Comparison of ENCODE assay signal across 13 cellular contexts in the genomic region with DNA sequence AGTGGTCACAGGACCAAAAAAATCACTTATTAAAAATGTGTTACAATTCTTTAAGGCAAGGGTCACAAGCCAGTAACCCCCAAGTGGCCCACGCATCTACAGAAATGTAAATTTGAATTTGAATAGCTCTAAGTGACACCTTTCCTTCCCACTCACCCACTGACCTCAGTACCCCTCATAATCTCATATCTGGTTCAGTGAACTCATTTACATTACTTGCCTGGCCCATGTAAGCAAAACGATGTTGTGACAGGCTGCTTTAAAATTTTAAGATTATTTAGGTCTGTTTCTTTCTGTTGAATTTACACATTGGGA. TPM values are rescaled to one million over a fixed set of nuclear protein-coding genes. Genes with fewer than 3 reads are reported as not detected.
DNase-seq lines count a peak whose midpoint lies in the region; ATAC-seq and TF ChIP-seq lines count a peak whose summit lies in the region.
"Had no signal": no experiment of that assay in that cellular context is flagged by ENCODE, and none has a peak within 500 bp of the region (broad histone marks: within the 10 kb centered on the region; RNA-seq: fewer than 3 reads in every experiment).

No MANE protein-coding gene starts in this region.

- no peak overlapping the region for H2BK15ac ChIP-seq in neuronal stem cell (ENCODE audit: low read length)

- no peak overlapping the region for H2BK120ac ChIP-seq in neuronal stem cell (ENCODE audit: low read depth, low read length)

- H4K91ac ChIP-seq in neuronal stem cell (ENCODE audit: low read depth, low read length, poor library complexity): no peak overlapping the region

- intact Hi-C loops in testis (cut with DNase I; ENCODE audit: low total_unique reads): no loop called here

- H3K27ac ChIP-seq in neuronal stem cell (replicated peaks; ENCODE audit: low read length) (no peak overlapping the region), testis (no peak overlapping the region), neural progenitor cell (no peak overlapping the region)
- H3K27ac ChIP-seq: HL-60 had no signal

- no peak overlapping the region for H2BK5ac ChIP-seq in neuronal stem cell (ENCODE audit: low read length)

- peak overlapping the region; percentile 97 to 98 for H3K27ac Mint-ChIP-seq in effector memory CD8-positive, alpha-beta T cell
- H3K27ac Mint-ChIP-seq in chondrocyte (ENCODE audit: unreplicated experiment): no peak overlapping the region
- no peak overlapping the region for H3K27ac Mint-ChIP-seq in neural progenitor cell

- peak overlapping the region; percentile 68 to 72 for H3K4me3 Mint-ChIP-seq in effector memory CD8-positive, alpha-beta T cell
- H3K4me3 Mint-ChIP-seq in chondrocyte (ENCODE audit: unreplicated experiment) (no peak overlapping the region), neural progenitor cell (no peak overlapping the region)

- no peak overlapping the region for H3K4ac ChIP-seq in neuronal stem cell (ENCODE audit: low read length)

- no peak overlapping the region for H2AFZ ChIP-seq in neuronal stem cell (ENCODE audit: low read length)
- H2AFZ ChIP-seq in neural progenitor cell (replicated peaks): no peak overlapping the region

- H3K27me3 Mint-ChIP-seq in effector memory CD8-positive, alpha-beta T cell: no peaks in the 10 kb centered on the region
- H3K27me3 Mint-ChIP-seq in chondrocyte (ENCODE audit: low read depth) (peaks cover 8% of the 10 kb centered on the region), neural progenitor cell (ENCODE audit: insufficient read depth, low read depth) (peaks cover 2% of the 10 kb centered on the region)

- no CpG with 5 or more reads among the region's 2 CpGs for WGBS in neuronal stem cell (ENCODE audit: extremely low coverage in 2 of 2, insufficient read length in 2 of 2, insufficient replicate concordance in 1 of 2), 2 donors
- 70 to 73% methylated on average over 2 of the region's 2 CpGs for WGBS in testis, 2 donors

- H3K4me1 ChIP-seq in neuronal stem cell (ENCODE audit: control insufficient read depth in 2 of 2, insufficient read depth in 1 of 2, low read depth in 1 of 2, low read length in 2 of 2) (peaks cover 7 to 10% of the 10 kb centered on the region in 2 donors), testis (no peaks in the 10 kb centered on the region), neural progenitor cell (peaks cover 10% of the 10 kb centered on the region)

- H3K79me1 ChIP-seq in neuronal stem cell (ENCODE audit: low read depth, low read length): peaks cover 2% of the 10 kb centered on the region

- H3K9ac ChIP-seq in neuronal stem cell (ENCODE audit: low read depth, low read length, poor library complexity) (no peak overlapping the region), neural progenitor cell (no peak overlapping the region)

- no peak overlapping the region for H2BK12ac ChIP-seq in neuronal stem cell (ENCODE audit: low read length)

- H3K14ac ChIP-seq in neuronal stem cell (ENCODE audit: low read length): no peak overlapping the region

- H3K18ac ChIP-seq in neuronal stem cell (ENCODE audit: low read length): no peak overlapping the region

- ATAC-seq in GM18508 (IDR thresholded peaks at IDR 0.05; ENCODE audit: insufficient read depth, unreplicated experiment): peak; percentile 47
- peak; percentile 40 for ATAC-seq in GM21381 (IDR thresholded peaks at IDR 0.05; ENCODE audit: unreplicated experiment)
- ATAC-seq in HG03159 (IDR thresholded peaks at IDR 0.05; ENCODE audit: unreplicated experiment): peak; percentile 56
- peak; percentile 15 for ATAC-seq in effector memory CD8-positive, alpha-beta T cell (replicated peaks)

- peaks cover 36 to 40% of the 10 kb centered on the region in 2 donors for H3K4me1 Mint-ChIP-seq in effector memory CD8-positive, alpha-beta T cell (ENCODE audit: low read depth in 2 of 2)
- no peaks in the 10 kb centered on the region for H3K4me1 Mint-ChIP-seq in chondrocyte (ENCODE audit: low read depth)
- peaks cover 25% of the 10 kb centered on the region for H3K4me1 Mint-ChIP-seq in neural progenitor cell

- TF ChIP-seq POLR2A in testis (IDR thresholded peaks at IDR 0.05): no peak

- H3K9me3 ChIP-seq in neuronal stem cell (replicated peaks in 1 of 2; ENCODE audit: control insufficient read depth in 2 of 2, insufficient read depth in 1 of 2, low read depth in 1 of 2, low read length in 2 of 2): no peaks in the 10 kb centered on the region
- no peaks in the 10 kb centered on the region for H3K9me3 ChIP-seq in testis
- H3K9me3 ChIP-seq in neural progenitor cell (ENCODE audit: low read depth): no peaks in the 10 kb centered on the region

- H3K9me3 Mint-ChIP-seq in effector memory CD8-positive, alpha-beta T cell: no peaks in the 10 kb centered on the region
- H3K9me3 Mint-ChIP-seq in chondrocyte (ENCODE audit: low read depth) (no peaks in the 10 kb centered on the region), neural progenitor cell (no peaks in the 10 kb centered on the region)

- no peak overlapping the region for H2AK5ac ChIP-seq in neuronal stem cell (ENCODE audit: low read depth, low read length)

- TF ChIP-seq CTCF in testis (IDR thresholded peaks at IDR 0.05) (no peak), chondrocyte (IDR thresholded peaks at IDR 0.05) (no peak), neural progenitor cell (IDR thresholded peaks at IDR 0.05) (no peak)

- no peaks in the 10 kb centered on the region for H3F3A ChIP-seq in neural progenitor cell (ENCODE audit: low read depth)

- H3K36me3 ChIP-seq in neuronal stem cell (replicated peaks in 1 of 2; ENCODE audit: control insufficient read depth in 2 of 2, insufficient read depth in 2 of 2, low read length in 2 of 2) (peaks cover 0 to 3% of the 10 kb centered on the region in 2 donors), testis (ENCODE audit: low read depth, missing control alignments) (no peaks in the 10 kb centered on the region), neural progenitor cell (no peaks in the 10 kb centered on the region)

- peaks cover 29% of the 10 kb centered on the region for H3K79me2 ChIP-seq in neural progenitor cell (ENCODE audit: low read depth)

- H3K4me3 ChIP-seq in neuronal stem cell (ENCODE audit: low read length in 2 of 2) (no peak overlapping the region), testis (no peak overlapping the region), neural progenitor cell (no peak overlapping the region)

- H3K4me2 ChIP-seq in neuronal stem cell (ENCODE audit: insufficient read depth, low read length, poor library complexity, severe bottlenecking): no peak overlapping the region
- H3K4me2 ChIP-seq in neural progenitor cell: no peak overlapping the region

- H3K27me3 ChIP-seq in neuronal stem cell (ENCODE audit: control insufficient read depth in 3 of 3, insufficient read depth in 3 of 3, low read depth in 1 of 3, low read length in 3 of 3) (no peaks in the 10 kb centered on the region), testis (no peaks in the 10 kb centered on the region), neural progenitor cell (no peaks in the 10 kb centered on the region)

- DNase-seq in effector memory CD8-positive, alpha-beta T cell: no peak
- DNase-seq in neuronal stem cell (ENCODE audit: low spot score) (no peak), testis (no peak), chondrocyte (ENCODE audit: low spot score) (no peak), neural progenitor cell (ENCODE audit: low spot score) (no peak)
- DNase-seq: anterior cingulate cortex, NCI-H2081 treated with DMSO at 0.1 percent for 48 hours, posterior cingulate gyrus had no signal

- H4K20me1 ChIP-seq in neural progenitor cell (ENCODE audit: low read depth): peaks cover 64% of the 10 kb centered on the region

- peaks cover 13% of the 10 kb centered on the region for H3K36me3 Mint-ChIP-seq in effector memory CD8-positive, alpha-beta T cell (ENCODE audit: insufficient read depth)
- no peaks in the 10 kb centered on the region for H3K36me3 Mint-ChIP-seq in chondrocyte (ENCODE audit: low read depth)
- H3K36me3 Mint-ChIP-seq in neural progenitor cell: peaks cover 6% of the 10 kb centered on the region

- no peak overlapping the region for H3K23ac ChIP-seq in neuronal stem cell (ENCODE audit: low read depth, low read length, poor library complexity)

- no peak overlapping the region for H4K8ac ChIP-seq in neuronal stem cell (ENCODE audit: low read depth, low read length)

RNA-seq across cellular contexts. Expression of gene NELL2, which starts 27.4 kb away (rescaled TPM):
- polyA plus RNA-seq in neuronal stem cell (2013, experiment 1 of 2): 243 TPM
- 245 TPM for polyA plus RNA-seq in neuronal stem cell (2013, experiment 2 of 2)
- total RNA-seq in testis (10 to 100 TPM in 1 of 2 donors, 1 to 10 TPM in 1; 9.0 to 10.6 TPM), chondrocyte (not detected in 3 replicates), neural progenitor cell (ENCODE audit: low replicate concordance) (317 and 398 TPM in 2 replicates)
- polyA plus RNA-seq in testis (ENCODE audit: insufficient read depth, low read depth, low replicate concordance): 4.2 TPM
- total RNA-seq: G401 had no signal

Comparison
In these comparisons a context has a peak if more than half of its experiments do, and no peak if none do; other contexts are left out.
1. H3K27ac Mint-ChIP-seq: peak in effector memory CD8-positive, alpha-beta T cell (2 of 2); none in chondrocyte (single experiment) and neural progenitor cell (single experiment).
2. H3K4me3 Mint-ChIP-seq: peak in effector memory CD8-positive, alpha-beta T cell (2 of 2); none in chondrocyte (single experiment) and neural progenitor cell (single experiment).
3. RNA of gene NELL2, which starts 27.4 kb away (total RNA-seq): 317 to 398 TPM in neural progenitor cell; 9.0 to 10.6 TPM in testis and not detected in chondrocyte; every median in the first group is over 10 times any median in the second.
4. Peak in every context shown above with its lines, with median percentiles within 50 percentile points of each other: ATAC-seq.